Comparison of ENCODE assay signal across 12 cellular contexts in genomic region chr16:16120044-16120381, GRCh38.
DNase-seq lines count a peak whose midpoint lies in the region; ATAC-seq and TF ChIP-seq lines count a peak whose summit lies in the region.
"Had no signal": no experiment of that assay in that cellular context is flagged by ENCODE, and none has a peak within 500 bp of the region (broad histone marks: within the 10 kb centered on the region; RNA-seq: fewer than 3 reads in every experiment).

No MANE protein-coding gene starts in this region.

- peak; percentile 52 for ATAC-seq in body of pancreas
- ATAC-seq in GM18502 (IDR thresholded peaks at IDR 0.05; ENCODE audit: poor library complexity, unreplicated experiment) = no peak

- no peaks in the 10 kb centered on the region for H3K27me3 Mint-ChIP-seq in progenitor cell of endocrine pancreas
- H3K27me3 Mint-ChIP-seq: activated naive CD8-positive, alpha-beta T cell treated with anti-CD3 and anti-CD28 coated beads, Interleukin-2, amount 10 ng/mL, durations not matched to agents 7 days and 5 days had no signal

- no peaks in the 10 kb centered on the region for H3K9me2 ChIP-seq in GM23248 (ENCODE audit: insufficient read depth)

- peaks cover 0 to 3% of the 10 kb centered on the region in 2 donors for H3K36me3 ChIP-seq in body of pancreas (replicated peaks in 1 of 2; ENCODE audit: insufficient read depth in 1 of 2, low read depth in 2 of 2)
- peaks cover 38% of the 10 kb centered on the region for H3K36me3 ChIP-seq in GM23248 (ENCODE audit: low read depth)

- no peaks in the 10 kb centered on the region for H3K79me2 ChIP-seq in GM23248 (ENCODE audit: insufficient read depth)

- H3F3A ChIP-seq in GM23248 (ENCODE audit: insufficient read depth) = no peaks in the 10 kb centered on the region

- H3K27ac Mint-ChIP-seq in progenitor cell of endocrine pancreas = peak overlapping the region; percentile 87

- H4K20me1 ChIP-seq in GM23248 (ENCODE audit: insufficient read depth) = no peaks in the 10 kb centered on the region

- no peak for TF ChIP-seq CTCF in body of pancreas (IDR thresholded peaks at IDR 0.05)
- no peak for TF ChIP-seq CTCF in progenitor cell of endocrine pancreas (IDR thresholded peaks at IDR 0.05; ENCODE audit: unreplicated experiment)
- TF ChIP-seq CTCF in GM20000 (IDR thresholded peaks at IDR 0.05; ENCODE audit: extremely low read depth, missing control alignments) = no peak

- H3K4me2 ChIP-seq in GM23248 (ENCODE audit: unreplicated experiment) = no peak overlapping the region

- peaks cover 10% of the 10 kb centered on the region for H3K9me3 Mint-ChIP-seq in progenitor cell of endocrine pancreas (ENCODE audit: low read depth)

- H3K27ac ChIP-seq in body of pancreas = peak overlapping the region in 1 of 4 donors; percentile 5
- no peak overlapping the region for H3K27ac ChIP-seq in GM23248
- H3K27ac ChIP-seq: SK-N-MC, tibial nerve had no signal

- WGBS in body of pancreas, 2 donors = 32 to 40% methylated on average over 3 to 8 of the region's 8 CpGs
- WGBS in GM23248 (ENCODE audit: low coverage in 1 of 2, low lambda C conversion rate in 2 of 2, missing lambda C conversion rate in 2 of 2), 2 experiments = 88 to 91% methylated on average over 8 of the region's 8 CpGs

- DNase-seq in NCI-H1694 (lab: John Stamatoyannopoulos, UW) (peak; percentile 53), NCI-H1694 treated with DMSO at 0.1 percent for 48 hours (lab: John Stamatoyannopoulos, UW) (no peak), NCI-H146 (lab: John Stamatoyannopoulos, UW) (peak; percentile 93), body of pancreas (peak in 2 of 4 donors; percentile 57 to 59), progenitor cell of endocrine pancreas (ENCODE audit: low spot score, unreplicated experiment) (no peak), GM20000 (ENCODE audit: low spot score) (no peak), GM23248 (no peak)
- DNase-seq: activated naive CD8-positive, alpha-beta T cell treated with anti-CD3 and anti-CD28 coated beads, Interleukin-2, amount 10 ng/mL, durations not matched to agents 7 days and 5 days had no signal

- H3K27me3 ChIP-seq in body of pancreas (no peaks in the 10 kb centered on the region), GM23248 (replicated peaks; ENCODE audit: insufficient read depth) (no peaks in the 10 kb centered on the region)
- H3K27me3 ChIP-seq: tibial nerve had no signal

- no peak overlapping the region for H3K9ac ChIP-seq in GM23248

- no peak overlapping the region for H2AFZ ChIP-seq in GM23248

- intact Hi-C loops in body of pancreas (cut with DNase I) = loop anchor here (5.0 to 10.0 kb wide), 2 partner anchors 248 to 355 kb away; no protein-coding TSS in a partner anchor

- no peaks in the 10 kb centered on the region for H3K4me1 Mint-ChIP-seq in progenitor cell of endocrine pancreas (ENCODE audit: low read depth)

- H3K4me3 ChIP-seq in body of pancreas = no peak overlapping the region
- H3K4me3 ChIP-seq in GM23248 = no peak overlapping the region
- H3K4me3 ChIP-seq: lung, SK-N-MC, tibial nerve had no signal

- peaks cover 38% of the 10 kb centered on the region for H3K36me3 Mint-ChIP-seq in progenitor cell of endocrine pancreas (ENCODE audit: insufficient read depth)

- H3K4me1 ChIP-seq in body of pancreas (no peaks in the 10 kb centered on the region), GM23248 (ENCODE audit: insufficient read depth) (no peaks in the 10 kb centered on the region)
- H3K4me1 ChIP-seq: tibial nerve had no signal

- no peak for TF ChIP-seq POLR2A in body of pancreas (IDR thresholded peaks at IDR 0.05)

- peak overlapping the region; percentile 17 for H3K4me3 Mint-ChIP-seq in progenitor cell of endocrine pancreas (ENCODE audit: low read depth)
- H3K4me3 Mint-ChIP-seq: activated naive CD8-positive, alpha-beta T cell treated with anti-CD3 and anti-CD28 coated beads, Interleukin-2, amount 10 ng/mL, durations not matched to agents 7 days and 5 days had no signal

- in situ Hi-C loops in GM23248 (cut with MboI) = loop anchor here (10.0 kb wide), 1 partner anchor 345 kb away; no protein-coding TSS in a partner anchor

- H3K9me3 ChIP-seq in body of pancreas (no peaks in the 10 kb centered on the region), GM23248 (ENCODE audit: low read depth) (no peaks in the 10 kb centered on the region)

Comparison
In these comparisons a context has a peak if more than half of its experiments do, and no peak if none do; other contexts are left out.
1. DNase-seq: peak in NCI-H1694 (single experiment) and NCI-H146 (single experiment); none in NCI-H1694 treated with DMSO at 0.1 percent for 48 hours (single experiment), progenitor cell of endocrine pancreas (single experiment), GM20000 (single experiment) and GM23248 (single experiment).